Comparison of ENCODE assay signal across 27 cellular contexts in genomic region chr2:75540994-75541393, GRCh38. TPM values are rescaled to one million over a fixed set of nuclear protein-coding genes. Genes with fewer than 3 reads are reported as not detected.
DNase-seq lines count a peak whose midpoint lies in the region; ATAC-seq and TF ChIP-seq lines count a peak whose summit lies in the region.
"Had no signal": no experiment of that assay in that cellular context is flagged by ENCODE, and none has a peak within 500 bp of the region (broad histone marks: within the 10 kb centered on the region; RNA-seq: fewer than 3 reads in every experiment).

No MANE protein-coding gene starts in this region.

- H3K27ac ChIP-seq in SK-N-SH (ENCODE audit: low read depth in 2 of 2, low read length in 1 of 2) (no peak overlapping the region; a peak in 1 of 4 replicates), uterus (no peak overlapping the region)
- H3K27ac ChIP-seq: 22Rv1, KMS-11, Peyer's patch, SJCRH30 had no signal

- no peak overlapping the region for H3K27ac Mint-ChIP-seq in WTC11
- H3K27ac Mint-ChIP-seq: CD8-positive, alpha-beta memory T cell had no signal

- peaks cover 3% of the 10 kb centered on the region; the same call in 1 of the 2 replicates for H3K9me3 ChIP-seq in SK-N-SH
- no peaks in the 10 kb centered on the region for H3K9me3 ChIP-seq in uterus
- H3K9me3 ChIP-seq: HAP-1, Peyer's patch, SJCRH30 had no signal

- ATAC-seq in SK-N-SH treated with all-trans-retinoic acid at 6 μM for 48 hours (peak; percentile 18; the same call in 2 of the 3 replicates), WTC11 (no peak), HG03039 (IDR thresholded peaks at IDR 0.05; ENCODE audit: unreplicated experiment) (no peak), HG03025 (IDR thresholded peaks at IDR 0.05; ENCODE audit: low FRiP score, unreplicated experiment) (no peak), HG02840 (IDR thresholded peaks at IDR 0.05; ENCODE audit: low FRiP score, unreplicated experiment) (no peak)
- ATAC-seq: GM12878 had no signal

- no peak overlapping the region for H3K9ac ChIP-seq in SK-N-SH
- H3K9ac ChIP-seq: KMS-11 had no signal

- no peak overlapping the region for H3K4me2 ChIP-seq in SK-N-SH
- H3K4me2 ChIP-seq: KMS-11 had no signal

- H3K4me3 ChIP-seq in SK-N-SH (ENCODE audit: low read depth in 2 of 2, low read length in 1 of 2) (no peak overlapping the region), uterus (no peak overlapping the region)
- H3K4me3 ChIP-seq: GM12878, HAP-1, Peyer's patch, SJCRH30 had no signal

- POLR2A ChIA-PET in SK-N-SH (lab: Yijun Ruan, JAX): no interaction called here
- POLR2A ChIA-PET in WTC11 (lab: Charles Lee): no interaction called here

- 79% methylated on average over 3 of the region's 4 CpGs for WGBS in SK-N-SH (ENCODE audit: low lambda C conversion rate)

- H3K4me1 ChIP-seq in SK-N-SH (ENCODE audit: control insufficient read depth in 1 of 2, insufficient read depth in 2 of 2, low read depth in 1 of 2, low read length in 1 of 2): no peaks in the 10 kb centered on the region; a peak in 1 of 4 replicates
- H3K4me1 ChIP-seq in uterus: no peaks in the 10 kb centered on the region
- H3K4me1 ChIP-seq: HAP-1, Peyer's patch, SJCRH30 had no signal

- peaks cover 5% of the 10 kb centered on the region for H3K27me3 Mint-ChIP-seq in WTC11 (ENCODE audit: low read depth)

- peaks cover 5% of the 10 kb centered on the region; the same call in 1 of the 2 replicates for H3K4me1 Mint-ChIP-seq in WTC11
- H3K4me1 Mint-ChIP-seq: CD8-positive, alpha-beta memory T cell had no signal

- H3K27me3 ChIP-seq in SK-N-SH (ENCODE audit: insufficient read depth) (no peaks in the 10 kb centered on the region), uterus (no peaks in the 10 kb centered on the region)
- H3K27me3 ChIP-seq: Peyer's patch, SJCRH30 had no signal

- H3K9me3 Mint-ChIP-seq in WTC11: peaks cover 18% of the 10 kb centered on the region

- peaks cover 11% of the 10 kb centered on the region for H3F3A ChIP-seq in SK-N-SH (replicated peaks; ENCODE audit: insufficient read depth)

- CTCF ChIA-PET in SK-N-SH (lab: Yijun Ruan, JAX) (interaction anchor here (1.0 kb wide), 1 partner anchor 20 kb away, joined by 3 read pairs; the partner anchor contains the start of gene EVA1A), WTC11 (lab: Charles Lee) (interaction anchor here (0.6 kb wide), 1 partner anchor 384 kb away, joined by 3 read pairs; no protein-coding TSS in a partner anchor)

- no peak for TF ChIP-seq RAD21 in SK-N-SH (IDR thresholded peaks at IDR 0.05; ENCODE audit: low read length)

- no peak overlapping the region for H2AFZ ChIP-seq in SK-N-SH (ENCODE audit: low read depth)

- TF ChIP-seq CTCF in SK-N-SH (IDR thresholded peaks at IDR 0.05) (no peak), WTC11 (IDR thresholded peaks at IDR 0.05) (no peak), uterus (IDR thresholded peaks at IDR 0.05) (no peak)

- H4K20me1 ChIP-seq in SK-N-SH (ENCODE audit: insufficient read depth): peaks cover 89% of the 10 kb centered on the region

- no peak overlapping the region for H3K4me3 Mint-ChIP-seq in WTC11
- H3K4me3 Mint-ChIP-seq: CD8-positive, alpha-beta memory T cell had no signal

- TF ChIP-seq EP300 in SK-N-SH (IDR thresholded peaks at IDR 0.05; ENCODE audit: borderline replicate concordance in 1 of 2, low read depth in 1 of 2, low read length in 1 of 2): no peak

- no peak for TF ChIP-seq POLR2A in uterus (IDR thresholded peaks at IDR 0.05)

- peaks cover 100% of the 10 kb centered on the region for H3K79me2 ChIP-seq in SK-N-SH (ENCODE audit: insufficient read depth)

- DNase-seq in SK-N-SH (no peak), WTC11 (ENCODE audit: low spot score) (no peak), fibroblast of peridontal ligament (ENCODE audit: extremely low read depth) (peak; percentile 33), uterus (no peak)
- DNase-seq: ACHN; AML-193; C1 segment of cervical spinal cord; Calu3; CD8-positive, alpha-beta memory T cell; DMS53; IMR-90; NCI-H1092 treated with DMSO at 0.1 percent for 48 hours; NCI-H1436 treated with DMSO at 0.1 percent for 48 hours; NCI-H1930; NCI-H69; NK-92 treated with Interleukin-12 subunit alpha and Interleukin-12 subunit beta, amount 100 ng/mL, for 24 hours; Peyer's patch; SJCRH30 had no signal

- H3K9me2 ChIP-seq in SK-N-SH: no peaks in the 10 kb centered on the region

- H3K36me3 ChIP-seq in SK-N-SH (replicated peaks in 1 of 2; ENCODE audit: control insufficient read depth in 1 of 2, insufficient read depth in 2 of 2, low read length in 1 of 2) (peaks cover 28 to 55% of the 10 kb centered on the region in 2 experiments), uterus (no peaks in the 10 kb centered on the region)
- H3K36me3 ChIP-seq: HAP-1, Peyer's patch, SJCRH30 had no signal

- intact Hi-C loops in uterus (cut with DNase I; ENCODE audit: low total_unique reads): no loop called here

- H3K36me3 Mint-ChIP-seq in WTC11: 0 out of 2 replicates have a peak, but pooled peaks cover 3% of the 10 kb centered on the region
- H3K36me3 Mint-ChIP-seq: CD8-positive, alpha-beta memory T cell had no signal

TF ChIP-seq in SK-N-SH treated with all-trans-retinoic acid at 6 μM for 48 hours, 23 proteins besides CTCF, POLR2A, EP300 and RAD21:
- TF ChIP-seq RARB (CRISPR knock-in tag; IDR thresholded peaks at IDR 0.05): no peak
- no peak for TF ChIP-seq PPARA (CRISPR knock-in tag; IDR thresholded peaks at IDR 0.05; ENCODE audit: borderline replicate concordance)
- no peak for TF ChIP-seq CSDC2 (CRISPR knock-in tag; IDR thresholded peaks at IDR 0.05)

TF ChIP-seq in SK-N-SH, 30 proteins besides CTCF, POLR2A, EP300 and RAD21:
- TF ChIP-seq MXI1 (IDR thresholded peaks at IDR 0.05; ENCODE audit: low read depth, low read length): no peak
- TF ChIP-seq TAF1 (IDR thresholded peaks at IDR 0.05; ENCODE audit: borderline replicate concordance, low read depth, low read length): no peak
- no peak for TF ChIP-seq RFX5 (IDR thresholded peaks at IDR 0.05; ENCODE audit: low read length)
TF ChIP-seq in SK-N-SH: peak in this region for 0.

TF ChIP-seq in WTC11, 78 proteins besides CTCF, POLR2A, EP300 and RAD21:
- TF ChIP-seq GABPB1 (CRISPR knock-in tag; IDR thresholded peaks at IDR 0.05): peak; percentile 89
- TF ChIP-seq AFF4 (CRISPR knock-in tag; IDR thresholded peaks at IDR 0.05; ENCODE audit: borderline replicate concordance): no peak
- no peak for TF ChIP-seq USF2 (CRISPR knock-in tag; IDR thresholded peaks at IDR 0.05)

RNA-seq across cellular contexts. Expression of gene EVA1A, which starts 19.7 kb away (rescaled TPM):
- 79.0 and 93.0 TPM in 2 replicates for polyA plus RNA-seq in SK-N-SH (2012; rRNA removed)
- polyA plus RNA-seq in SK-N-SH (2012; cell fraction: cytosol; rRNA removed): 54.3 and 67.8 TPM in 2 replicates
- 76.0 and 133 TPM in 2 replicates for polyA plus RNA-seq in SK-N-SH (2012; cell fraction: nucleus; rRNA removed)
- total RNA-seq in WTC11 (2021) (3.2 to 4.1 TPM (median 3.3 TPM) in 3 replicates), uterus (10 to 100 TPM in 1 of 4 donors, 1 to 10 TPM in 2, not detected in 1; 1.2 to 22.1 (median 2.3) TPM)
- total RNA-seq: Calu3; CD8-positive, alpha-beta memory T cell; NCI-H460; SJCRH30 had no signal
- polyA plus RNA-seq: CD8-positive, alpha-beta memory T cell had no signal
